Comparison of ENCODE assay signal across 1 cellular context in genomic region chr10:122044045-122044661, GRCh38.
TF ChIP-seq lines count a peak whose summit lies in the region.

No MANE protein-coding gene starts in this region.

TF ChIP-seq in GM23338, 12 proteins besides CTCF, POLR2A, EP300 and RAD21 (continued from another document):
- TF ChIP-seq ZNF462 (CRISPR knock-in tag; IDR thresholded peaks at IDR 0.05) = no peak
